Comparison of ENCODE assay signal across 1 cellular context in the genomic region with DNA sequence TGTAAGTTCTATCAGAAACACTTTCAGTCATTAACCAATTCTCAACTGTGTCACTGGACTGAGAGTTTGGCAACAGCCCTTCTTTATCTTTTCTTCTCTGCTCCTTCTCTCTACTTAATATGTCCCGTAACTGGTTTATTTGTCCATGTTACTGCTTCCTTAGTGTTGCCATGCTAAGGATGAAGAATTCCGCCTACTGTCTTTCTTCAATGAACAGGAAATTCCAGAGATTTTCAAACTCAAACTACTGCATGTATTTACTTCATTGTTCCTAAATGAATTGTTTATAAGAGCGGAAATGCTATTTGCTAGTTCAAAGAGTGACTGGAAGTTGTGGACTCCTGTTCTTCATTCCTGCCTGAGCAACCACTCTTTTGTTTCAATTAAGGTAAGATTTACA.
TF ChIP-seq lines count a peak whose summit lies in the region.

No MANE protein-coding gene starts in this region.

TF ChIP-seq in GM23338, 12 proteins besides CTCF, POLR2A, EP300 and RAD21 (continued from another document):
- TF ChIP-seq, protein P1, sequence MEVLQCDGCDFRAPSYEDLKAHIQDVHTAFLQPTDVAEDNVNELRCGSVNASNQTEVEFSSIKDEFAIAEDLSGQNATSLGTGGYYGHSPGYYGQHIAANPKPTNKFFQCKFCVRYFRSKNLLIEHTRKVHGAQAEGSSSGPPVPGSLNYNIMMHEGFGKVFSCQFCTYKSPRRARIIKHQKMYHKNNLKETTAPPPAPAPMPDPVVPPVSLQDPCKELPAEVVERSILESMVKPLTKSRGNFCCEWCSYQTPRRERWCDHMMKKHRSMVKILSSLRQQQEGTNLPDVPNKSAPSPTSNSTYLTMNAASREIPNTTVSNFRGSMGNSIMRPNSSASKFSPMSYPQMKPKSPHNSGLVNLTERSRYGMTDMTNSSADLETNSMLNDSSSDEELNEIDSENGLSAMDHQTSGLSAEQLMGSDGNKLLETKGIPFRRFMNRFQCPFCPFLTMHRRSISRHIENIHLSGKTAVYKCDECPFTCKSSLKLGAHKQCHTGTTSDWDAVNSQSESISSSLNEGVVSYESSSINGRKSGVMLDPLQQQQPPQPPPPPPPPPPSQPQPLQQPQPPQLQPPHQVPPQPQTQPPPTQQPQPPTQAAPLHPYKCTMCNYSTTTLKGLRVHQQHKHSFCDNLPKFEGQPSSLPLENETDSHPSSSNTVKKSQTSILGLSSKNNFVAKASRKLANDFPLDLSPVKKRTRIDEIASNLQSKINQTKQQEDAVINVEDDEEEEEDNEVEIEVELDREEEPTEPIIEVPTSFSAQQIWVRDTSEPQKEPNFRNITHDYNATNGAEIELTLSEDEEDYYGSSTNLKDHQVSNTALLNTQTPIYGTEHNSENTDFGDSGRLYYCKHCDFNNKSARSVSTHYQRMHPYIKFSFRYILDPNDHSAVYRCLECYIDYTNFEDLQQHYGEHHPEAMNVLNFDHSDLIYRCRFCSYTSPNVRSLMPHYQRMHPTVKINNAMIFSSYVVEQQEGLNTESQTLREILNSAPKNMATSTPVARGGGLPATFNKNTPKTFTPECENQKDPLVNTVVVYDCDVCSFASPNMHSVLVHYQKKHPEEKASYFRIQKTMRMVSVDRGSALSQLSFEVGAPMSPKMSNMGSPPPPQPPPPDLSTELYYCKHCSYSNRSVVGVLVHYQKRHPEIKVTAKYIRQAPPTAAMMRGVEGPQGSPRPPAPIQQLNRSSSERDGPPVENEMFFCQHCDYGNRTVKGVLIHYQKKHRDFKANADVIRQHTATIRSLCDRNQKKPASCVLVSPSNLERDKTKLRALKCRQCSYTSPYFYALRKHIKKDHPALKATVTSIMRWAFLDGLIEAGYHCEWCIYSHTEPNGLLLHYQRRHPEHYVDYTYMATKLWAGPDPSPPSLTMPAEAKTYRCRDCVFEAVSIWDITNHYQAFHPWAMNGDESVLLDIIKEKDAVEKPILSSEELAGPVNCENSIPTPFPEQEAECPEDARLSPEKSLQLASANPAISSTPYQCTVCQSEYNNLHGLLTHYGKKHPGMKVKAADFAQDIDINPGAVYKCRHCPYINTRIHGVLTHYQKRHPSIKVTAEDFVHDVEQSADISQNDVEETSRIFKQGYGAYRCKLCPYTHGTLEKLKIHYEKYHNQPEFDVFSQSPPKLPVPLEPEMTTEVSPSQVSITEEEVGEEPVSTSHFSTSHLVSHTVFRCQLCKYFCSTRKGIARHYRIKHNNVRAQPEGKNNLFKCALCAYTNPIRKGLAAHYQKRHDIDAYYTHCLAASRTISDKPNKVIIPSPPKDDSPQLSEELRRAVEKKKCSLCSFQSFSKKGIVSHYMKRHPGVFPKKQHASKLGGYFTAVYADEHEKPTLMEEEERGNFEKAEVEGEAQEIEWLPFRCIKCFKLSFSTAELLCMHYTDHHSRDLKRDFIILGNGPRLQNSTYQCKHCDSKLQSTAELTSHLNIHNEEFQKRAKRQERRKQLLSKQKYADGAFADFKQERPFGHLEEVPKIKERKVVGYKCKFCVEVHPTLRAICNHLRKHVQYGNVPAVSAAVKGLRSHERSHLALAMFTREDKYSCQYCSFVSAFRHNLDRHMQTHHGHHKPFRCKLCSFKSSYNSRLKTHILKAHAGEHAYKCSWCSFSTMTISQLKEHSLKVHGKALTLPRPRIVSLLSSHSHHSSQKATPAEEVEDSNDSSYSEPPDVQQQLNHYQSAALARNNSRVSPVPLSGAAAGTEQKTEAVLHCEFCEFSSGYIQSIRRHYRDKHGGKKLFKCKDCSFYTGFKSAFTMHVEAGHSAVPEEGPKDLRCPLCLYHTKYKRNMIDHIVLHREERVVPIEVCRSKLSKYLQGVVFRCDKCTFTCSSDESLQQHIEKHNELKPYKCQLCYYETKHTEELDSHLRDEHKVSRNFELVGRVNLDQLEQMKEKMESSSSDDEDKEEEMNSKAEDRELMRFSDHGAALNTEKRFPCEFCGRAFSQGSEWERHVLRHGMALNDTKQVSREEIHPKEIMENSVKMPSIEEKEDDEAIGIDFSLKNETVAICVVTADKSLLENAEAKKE (CRISPR knock-in tag; IDR thresholded peaks at IDR 0.05): no peak
- TF ChIP-seq EZH2 (IDR thresholded peaks at IDR 0.05; ENCODE audit: low read depth, unreplicated experiment): no peak
- TF ChIP-seq, protein P2, sequence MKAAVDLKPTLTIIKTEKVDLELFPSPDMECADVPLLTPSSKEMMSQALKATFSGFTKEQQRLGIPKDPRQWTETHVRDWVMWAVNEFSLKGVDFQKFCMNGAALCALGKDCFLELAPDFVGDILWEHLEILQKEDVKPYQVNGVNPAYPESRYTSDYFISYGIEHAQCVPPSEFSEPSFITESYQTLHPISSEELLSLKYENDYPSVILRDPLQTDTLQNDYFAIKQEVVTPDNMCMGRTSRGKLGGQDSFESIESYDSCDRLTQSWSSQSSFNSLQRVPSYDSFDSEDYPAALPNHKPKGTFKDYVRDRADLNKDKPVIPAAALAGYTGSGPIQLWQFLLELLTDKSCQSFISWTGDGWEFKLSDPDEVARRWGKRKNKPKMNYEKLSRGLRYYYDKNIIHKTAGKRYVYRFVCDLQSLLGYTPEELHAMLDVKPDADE (IDR thresholded peaks at IDR 0.05): no peak
- TF ChIP-seq CREB1 (CRISPR knock-in tag; IDR thresholded peaks at IDR 0.05; ENCODE audit: low read depth): no peak
- TF ChIP-seq STAT1 (IDR thresholded peaks at IDR 0.05; ENCODE audit: unreplicated experiment): no peak
- TF ChIP-seq POLR2AphosphoS5 (IDR thresholded peaks at IDR 0.05; ENCODE audit: low read depth): no peak
- TF ChIP-seq NANOG (IDR thresholded peaks at IDR 0.05; ENCODE audit: borderline replicate concordance): no peak
TF ChIP-seq in GM23338: peak in this region for 0.
